ENCODE assay signal across 27 cellular contexts in genomic region chr15:69747193-69747592, GRCh38.
"Had no signal": no experiment of that assay in that cellular context is flagged by ENCODE, and none has a peak within 500 bp of the region (broad histone marks: within the 10 kb centered on the region; RNA-seq: fewer than 3 reads in every experiment).

No MANE protein-coding gene starts in this region.

- H3K36me3 Mint-ChIP-seq: brain had no signal

- H3K27ac Mint-ChIP-seq: activated CD4-positive, alpha-beta memory T cell treated with anti-CD3 and anti-CD28 coated beads, Interleukin-2, amount 10 ng/mL, durations not matched to agents 7 days and 5 days; activated naive CD4-positive, alpha-beta T cell treated with anti-CD3 and anti-CD28 coated beads, Interleukin-2, amount 50 U/mL, for 24 hours; activated T-cell treated with anti-CD3 and anti-CD28 coated beads, Interleukin-2, amount 50 U/mL, for 24 hours; activated T-helper 2 cell treated with anti-CD3 and anti-CD28 coated beads, Interferon-gamma antibody, Interleukin-2, Interleukin-4, amounts not matched to agents 10 μg/mL and 5 μg/mL and 100 μg/mL, durations not matched to agents 14 hours and 24 hours and 36 hours had no signal

- DNase-seq: activated CD4-positive, alpha-beta memory T cell treated with anti-CD3 and anti-CD28 coated beads, Interleukin-2, amount 10 ng/mL, durations not matched to agents 7 days and 5 days; activated CD4-positive, alpha-beta T cell treated with anti-CD3 and anti-CD28 coated beads for 48 hours; activated gamma-delta T cell; activated naive CD4-positive, alpha-beta T cell treated with Interleukin-2 at 50 U/mL for 16 hours; activated T-cell treated with anti-CD3 and anti-CD28 coated beads, Interleukin-2, amount 50 U/mL, for 24 hours; anterior cingulate cortex; caudate nucleus; cerebellar nuclear complex; Karpas-422; KBM-7; NCI-H1105; NCI-H1436; NCI-H1694; NCI-H1930; NCI-H2081 treated with DMSO at 0.1 percent for 48 hours; NCI-H345; NCI-H524 treated with DMSO at 0.1 percent for 48 hours; PC-3; Right ventricle myocardium superior; SW 1271; T-helper 1 cell; T-helper 2 cell; T-helper 9 cell; WERI-Rb-1 had no signal

- ATAC-seq: PC-3 had no signal

- H3K4me3 Mint-ChIP-seq: activated CD4-positive, alpha-beta memory T cell treated with anti-CD3 and anti-CD28 coated beads, Interleukin-2, amount 10 ng/mL, durations not matched to agents 7 days and 5 days; activated naive CD4-positive, alpha-beta T cell treated with anti-CD3 and anti-CD28 coated beads, Interleukin-2, amount 50 U/mL, for 24 hours; activated T-cell treated with anti-CD3 and anti-CD28 coated beads, Interleukin-2, amount 50 U/mL, for 24 hours; brain had no signal
